1 cellular context compared by ENCODE assay signal in genomic region chr22:17412232-17412631, GRCh38.
TF ChIP-seq lines count a peak whose summit lies in the region.

No MANE protein-coding gene starts in this region.

TF ChIP-seq in HEK293, 187 proteins besides CTCF, POLR2A, EP300 and RAD21 (continued from another document):
- TF ChIP-seq PRDM10 (tag by site-specific recombination; IDR thresholded peaks at IDR 0.05) (peak; percentile 92), ZNF792 (tag by site-specific recombination; IDR thresholded peaks at IDR 0.05) (no peak), MYNN (tag by site-specific recombination; IDR thresholded peaks at IDR 0.05; ENCODE audit: borderline replicate concordance) (no peak)
TF ChIP-seq in HEK293: peak in this region for 3.
